8 cellular contexts compared by ENCODE assay signal in genomic region chr13:114064516-114065140, GRCh38.
DNase-seq lines count a peak whose midpoint lies in the region; ATAC-seq, FAIRE-seq and TF ChIP-seq lines count a peak whose summit lies in the region.

No MANE protein-coding gene starts in this region.

- no peak for TF ChIP-seq CTCF in breast epithelium (IDR thresholded peaks at IDR 0.05)
- TF ChIP-seq CTCF in right lobe of liver (IDR thresholded peaks at IDR 0.05) = no peak
- TF ChIP-seq CTCF in suprapubic skin (IDR thresholded peaks at IDR 0.05) = no peak

- peaks cover 87 to 97% (median 92%) of the 10 kb centered on the region in 10 experiments for H3K4me1 ChIP-seq in BLaER1 treated with 17β-estradiol and CSF1 and Interleukin-3, amounts not matched to agents 10 nM and 100 nM
- H3K4me1 ChIP-seq in breast epithelium = peaks cover 18 to 26% of the 10 kb centered on the region in 2 donors
- H3K4me1 ChIP-seq in right lobe of liver = peaks cover 0 to 8% (median 4%) of the 10 kb centered on the region in 4 donors
- H3K4me1 ChIP-seq in suprapubic skin = peaks cover 75% of the 10 kb centered on the region

- peak; percentile 13 to 36 (median 28) for ATAC-seq in right lobe of liver

- no peaks in the 10 kb centered on the region for H3K27me3 ChIP-seq in BLaER1 treated with 17β-estradiol and CSF1 and Interleukin-3, amounts not matched to agents 10 nM and 100 nM
- H3K27me3 ChIP-seq in breast epithelium (no peaks in the 10 kb centered on the region), right lobe of liver (no peaks in the 10 kb centered on the region), suprapubic skin (no peaks in the 10 kb centered on the region)

- peaks cover 0 to 19% (median 0%) of the 10 kb centered on the region in 11 experiments; a peak in 2 of 22 replicates for H3K36me3 ChIP-seq in BLaER1 treated with 17β-estradiol and CSF1 and Interleukin-3, amounts not matched to agents 10 nM and 100 nM
- H3K36me3 ChIP-seq in breast epithelium (no peaks in the 10 kb centered on the region), right lobe of liver (no peaks in the 10 kb centered on the region), suprapubic skin (no peaks in the 10 kb centered on the region)

- no peak for TF ChIP-seq EP300 in suprapubic skin (IDR thresholded peaks at IDR 0.05)

- H4K20me1 ChIP-seq in BLaER1 treated with 17β-estradiol and CSF1 and Interleukin-3, amounts not matched to agents 10 nM and 100 nM = peaks cover 0 to 70% (median 0%) of the 10 kb centered on the region in 11 experiments; a peak in 5 of 22 replicates

- H3K9ac ChIP-seq in BLaER1 treated with 17β-estradiol and CSF1 and Interleukin-3, amounts not matched to agents 10 nM and 100 nM = peak overlapping the region; percentile 75 to 97 (median 93)

- no peaks in the 10 kb centered on the region for H3K9me3 ChIP-seq in BLaER1 treated with 17β-estradiol and CSF1 and Interleukin-3, amounts not matched to agents 10 nM and 100 nM (replicated peaks in 1 of 11)
- H3K9me3 ChIP-seq in breast epithelium (no peaks in the 10 kb centered on the region), right lobe of liver (no peaks in the 10 kb centered on the region), suprapubic skin (no peaks in the 10 kb centered on the region)

- DNase-seq in LoVo (ENCODE audit: low spot score) (peak; percentile 39), breast epithelium (ENCODE audit: low spot score in 2 of 2) (no peak), right lobe of liver (peak in 1 of 3 donors; percentile 53), suprapubic skin (ENCODE audit: low spot score in 2 of 2) (peak; percentile 70 to 80), KBM-7 (no peak), GM12892 (ENCODE audit: insufficient read length) (no peak)
- no peak for DNase-seq in stimulated activated naive CD4-positive, alpha-beta T cell (lab: John Stamatoyannopoulos, UW)

- H3K27ac ChIP-seq in BLaER1 treated with 17β-estradiol and CSF1 and Interleukin-3, amounts not matched to agents 10 nM and 100 nM = peak overlapping the region; percentile 60 to 100 (median 99)
- H3K27ac ChIP-seq in breast epithelium (peak overlapping the region; percentile 95 to 98), right lobe of liver (peak overlapping the region; percentile 54 to 78 (median 68)), suprapubic skin (peak overlapping the region; percentile 97)

- FAIRE-seq in GM12892 (lab: Jason Lieb, UNC) = no peak

- 28% methylated on average over 12 of the region's 17 CpGs for WGBS in right lobe of liver (ENCODE audit: insufficient coverage, low coverage, low lambda C conversion rate, missing lambda C conversion rate)
- 13% methylated on average over 17 of the region's 17 CpGs for WGBS in suprapubic skin

- peak overlapping the region; percentile 34 to 72 (median 61) for H3K4me3 ChIP-seq in BLaER1 treated with 17β-estradiol and CSF1 and Interleukin-3, amounts not matched to agents 10 nM and 100 nM
- peak overlapping the region; percentile 28 to 62 (median 46) for H3K4me3 ChIP-seq in breast epithelium
- H3K4me3 ChIP-seq in right lobe of liver = peak overlapping the region; percentile 15 to 36 (median 35)
- peak overlapping the region; percentile 32 for H3K4me3 ChIP-seq in suprapubic skin

- in situ Hi-C loops in KBM-7 (cut with MboI; ENCODE audit: low pct_unique_long_range_greater_than_20kb, low sequenced_read_pairs) = no loop called here

- H3K4me2 ChIP-seq in BLaER1 treated with 17β-estradiol and CSF1 and Interleukin-3, amounts not matched to agents 10 nM and 100 nM = peak overlapping the region; percentile 87 to 100 (median 99)

- intact Hi-C loops in breast epithelium (cut with DNase I; ENCODE audit: low total_unique reads) = no loop called here
- intact Hi-C loops in right lobe of liver (cut with DNase I) = no loop called here

- no peak for TF ChIP-seq POLR2A in breast epithelium (IDR thresholded peaks at IDR 0.05)
- TF ChIP-seq POLR2A in right lobe of liver (IDR thresholded peaks at IDR 0.05) = no peak
- TF ChIP-seq POLR2A in suprapubic skin (IDR thresholded peaks at IDR 0.05) = no peak
- TF ChIP-seq POLR2A in GM12892 (IDR thresholded peaks at IDR 0.05; ENCODE audit: low read depth, low read length) = no peak

Comparison
In these comparisons a context has a peak if more than half of its experiments do, and no peak if none do; other contexts are left out.
1. DNase-seq: peak in LoVo (single experiment) and suprapubic skin (2 of 2); none in breast epithelium (0 of 2), stimulated activated naive CD4-positive, alpha-beta T cell (0 of 6), KBM-7 (single experiment) and GM12892 (single experiment).
2. Peak in every context shown above with its lines, with median percentiles within 50 percentile points of each other: H3K27ac ChIP-seq and H3K4me3 ChIP-seq.